ENCODE assay signal across 9 cellular contexts in the genomic region with DNA sequence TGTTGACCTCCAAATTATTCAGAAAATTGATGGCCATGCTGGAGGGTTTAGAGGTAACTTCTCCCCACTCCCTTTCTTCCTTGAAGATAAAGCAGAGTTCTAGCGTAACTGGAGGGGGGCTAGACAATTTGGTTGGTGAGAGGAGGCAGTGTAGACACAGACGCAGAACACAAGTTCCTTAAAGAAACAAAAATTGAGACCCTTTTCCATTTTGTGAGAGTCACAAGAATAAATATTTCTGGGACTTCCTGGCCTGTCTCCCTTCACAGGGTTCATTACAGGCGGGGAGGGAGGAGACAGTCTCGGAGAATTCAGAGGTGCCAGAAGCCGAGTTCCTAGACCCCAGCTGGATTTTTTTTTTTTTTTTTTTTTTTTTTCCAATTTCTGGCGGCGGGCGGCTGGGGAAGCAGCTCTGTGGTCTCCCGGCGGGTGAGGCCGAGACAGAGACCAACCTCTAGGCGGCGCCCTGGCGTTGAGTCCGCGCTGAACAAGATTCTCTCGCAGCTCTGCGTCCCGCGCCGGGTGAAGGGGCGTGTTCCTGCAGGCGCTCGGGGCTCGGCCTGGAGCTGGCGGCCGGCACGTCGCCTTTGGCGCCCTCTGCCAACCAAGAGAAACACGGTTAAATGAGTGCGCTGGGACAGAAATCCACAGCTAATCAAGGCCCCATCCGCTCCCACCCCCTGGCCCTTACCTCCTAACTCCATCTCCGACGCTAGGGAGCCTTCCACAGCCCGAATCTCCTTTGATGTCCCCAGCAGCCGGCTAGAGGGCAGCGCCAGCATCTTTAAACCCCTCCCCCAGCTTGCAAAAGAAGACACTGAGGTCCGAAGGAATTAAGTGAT. TPM values are rescaled to one million over a fixed set of nuclear protein-coding genes. Genes with fewer than 3 reads are reported as not detected.
DNase-seq lines count a peak whose midpoint lies in the region; ATAC-seq, FAIRE-seq and TF ChIP-seq lines count a peak whose summit lies in the region.
"Had no signal": no experiment of that assay in that cellular context is flagged by ENCODE, and none has a peak within 500 bp of the region (broad histone marks: within the 10 kb centered on the region; RNA-seq: fewer than 3 reads in every experiment).

No MANE protein-coding gene starts in this region.

- intact Hi-C loops in adrenal gland (cut with DNase I), result no loop called here

- ATAC-seq in HG03378 (IDR thresholded peaks at IDR 0.05; ENCODE audit: unreplicated experiment), result no peak

- peak in 5 of 6 experiments; percentile 19 to 53 (median 25) for TF ChIP-seq CTCF in adrenal gland (IDR thresholded peaks at IDR 0.05)

- DNase-seq in SK-MEL-5 (ENCODE audit: low read depth, low spot score) (peak; percentile 90), adrenal gland (peak; percentile 66 to 81 (median 74)), inferior parietal cortex (ENCODE audit: extremely low spot score) (peak; percentile 15), DMS114 treated with DMSO at 0.1 percent for 48 hours (lab: John Stamatoyannopoulos, UW; ENCODE audit: unreplicated experiment) (no peak)
- DNase-seq in stimulated activated CD4-positive, alpha-beta T cell treated with anti-CD3 and anti-CD28 coated beads, TNF-alpha, amount 100 ng/mL, for 24 hours (ENCODE audit: low read depth in 3 of 3), result peak in 2 of 3 experiments; percentile 51 to 82

- peak; percentile 95 for FAIRE-seq in G401.6 (lab: Jason Lieb, UNC)

- peaks cover 94% of the 10 kb centered on the region for H3K27me3 ChIP-seq in adrenal gland

- 4 to 10% (median 9%) methylated on average over 32 to 39 of the region's 39 CpGs for WGBS in adrenal gland, 4 donors

- H3K27me3 Mint-ChIP-seq in IgD-negative memory B cell, result peaks cover 65% of the 10 kb centered on the region

- H3K4me1 Mint-ChIP-seq in IgD-negative memory B cell, result peaks cover 1 to 12% (median 2%) of the 10 kb centered on the region in 3 donors

- H3K36me3 Mint-ChIP-seq in IgD-negative memory B cell, result peaks cover 3% of the 10 kb centered on the region

- H3K4me1 ChIP-seq in adrenal gland (replicated peaks in 1 of 2), result peaks cover 0 to 4% of the 10 kb centered on the region in 2 donors

- no peak overlapping the region for H3K4me3 ChIP-seq in adrenal gland

- TF ChIP-seq POLR2A in adrenal gland (IDR thresholded peaks at IDR 0.05), result no peak

- no peak overlapping the region for H3K27ac ChIP-seq in adrenal gland

- in situ Hi-C loops in SK-MEL-5 (cut with HindIII; ENCODE audit: low pct_unique_long_range_greater_than_20kb, low sequenced_read_pairs), result no loop called here

- H3K9me3 Mint-ChIP-seq in IgD-negative memory B cell, result peaks cover 0 to 1% (median 0%) of the 10 kb centered on the region in 3 donors

- peak overlapping the region in 2 of 3 donors; percentile 28 to 87 for H3K27ac Mint-ChIP-seq in IgD-negative memory B cell

- no peaks in the 10 kb centered on the region for H3K36me3 ChIP-seq in adrenal gland (replicated peaks in 1 of 2)

- H3K4me3 Mint-ChIP-seq in IgD-negative memory B cell, result peak overlapping the region in 2 of 4 donors; percentile 4 to 17

- no peaks in the 10 kb centered on the region for H3K9me3 ChIP-seq in adrenal gland (replicated peaks in 1 of 3)

RNA-seq across cellular contexts. Expression of a gene that starts 10.2 kb away (rescaled TPM):
- polyA plus RNA-seq in IgD-negative memory B cell (not detected), adrenal gland (1 to 10 TPM in 1 of 3 donors, under 1 TPM in 2; 0.64 to 1.0 (median 0.72) TPM)
- total RNA-seq in SK-MEL-5 (2014; rRNA removed; shearing (Covaris generic)), result 2.2 and 3.3 TPM in 2 replicates
- polyA plus RNA-seq in SK-MEL-5 (2015; cell fraction: cytosol; rRNA removed), result 6.2 and 7.0 TPM in 2 replicates
- 2.2 and 7.6 TPM in 2 replicates for polyA plus RNA-seq in SK-MEL-5 (2015; cell fraction: nucleus; rRNA removed)
- total RNA-seq in adrenal gland, result 1 to 10 TPM in 3 of 8 donors, under 1 TPM in 3, not detected in 2; 0.29 to 2.7 (median 0.73) TPM

RNA-seq across cellular contexts. Expression of a gene that starts 21.3 kb away (rescaled TPM):
- polyA plus RNA-seq in IgD-negative memory B cell, result not detected
- 0.69 and 1.6 TPM in 2 replicates for total RNA-seq in SK-MEL-5 (2014; rRNA removed; shearing (Covaris generic))
- polyA plus RNA-seq in SK-MEL-5 (2015; cell fraction: cytosol; rRNA removed), result 1.9 and 2.1 TPM in 2 replicates
- 5.4 and 6.5 TPM in 2 replicates for polyA plus RNA-seq in SK-MEL-5 (2015; cell fraction: nucleus; rRNA removed)
- 10 to 100 TPM in 1 of 8 donors, 1 to 10 TPM in 7; 3.4 to 12.2 (median 6.6) TPM for total RNA-seq in adrenal gland
- polyA plus RNA-seq in adrenal gland, result 10 to 100 TPM in 1 of 3 donors, 1 to 10 TPM in 2; 4.2 to 13.3 (median 5.6) TPM

RNA-seq across cellular contexts. Expression of a gene that starts 25.6 kb away (rescaled TPM):
- not detected for polyA plus RNA-seq in IgD-negative memory B cell
- total RNA-seq in SK-MEL-5 (2014; rRNA removed; shearing (Covaris generic)), result 8.9 and 12.1 TPM in 2 replicates
- polyA plus RNA-seq in SK-MEL-5 (2015; cell fraction: cytosol; rRNA removed), result 14.4 and 14.6 TPM in 2 replicates
- 2.2 and 4.1 TPM in 2 replicates for polyA plus RNA-seq in SK-MEL-5 (2015; cell fraction: nucleus; rRNA removed)
- 10 to 100 TPM in 5 of 8 donors, 1 to 10 TPM in 3; 8.1 to 16.7 (median 11.7) TPM for total RNA-seq in adrenal gland
- polyA plus RNA-seq in adrenal gland, result 10 to 100 TPM; 20.3 to 27.0 (median 24.4) TPM

RNA-seq across cellular contexts. Expression of a gene that starts 31.6 kb away (rescaled TPM):
- polyA plus RNA-seq in IgD-negative memory B cell (not detected), adrenal gland (10 to 100 TPM; 10.9 to 23.1 (median 11.9) TPM)
- total RNA-seq in SK-MEL-5 (2014; rRNA removed; shearing (Covaris generic)), result 2.8 and 5.2 TPM in 2 replicates
- polyA plus RNA-seq in SK-MEL-5 (2015; cell fraction: cytosol; rRNA removed), result 3.3 and 4.1 TPM in 2 replicates
- 40.5 and 55.6 TPM in 2 replicates for polyA plus RNA-seq in SK-MEL-5 (2015; cell fraction: nucleus; rRNA removed)
- total RNA-seq in adrenal gland, result 10 to 100 TPM in 6 of 8 donors, 1 to 10 TPM in 2; 6.3 to 20.3 (median 12.4) TPM

RNA-seq across cellular contexts. Expression of a gene that starts 42.8 kb away (rescaled TPM):
- not detected for polyA plus RNA-seq in IgD-negative memory B cell
- total RNA-seq in SK-MEL-5 (2014; rRNA removed; shearing (Covaris generic)), result not detected in 2 replicates
- polyA plus RNA-seq in SK-MEL-5 (2015; cell fraction: cytosol; rRNA removed), result 0.65 and 1.8 TPM in 2 replicates
- 17.5 and 20.0 TPM in 2 replicates for polyA plus RNA-seq in SK-MEL-5 (2015; cell fraction: nucleus; rRNA removed)
- total RNA-seq in adrenal gland, result 1 to 10 TPM in 6 of 8 donors, under 1 TPM in 2; 0.12 to 4.8 (median 2.7) TPM
- polyA plus RNA-seq in adrenal gland, result 10 to 100 TPM in 1 of 3 donors, 1 to 10 TPM in 2; 4.2 to 10.5 (median 5.6) TPM
- total RNA-seq: activated CD8-positive, alpha-beta memory T cell treated with anti-CD3 and anti-CD28 coated beads for 36 hours had no signal
